Comparison of ENCODE assay signal across 8 cellular contexts in genomic region chr12:62817556-62818271, GRCh38.
A peak's percentile ranks its signal among the peaks of the same experiment; 100 is the strongest.
DNase-seq lines count a peak whose midpoint lies in the region; ATAC-seq and TF ChIP-seq lines count a peak whose summit lies in the region.

No MANE protein-coding gene starts in this region.

- TF ChIP-seq POLR2A in stomach (IDR thresholded peaks at IDR 0.05), result no peak

- H2AK5ac ChIP-seq in neuronal stem cell (ENCODE audit: low read depth, low read length), result no peak overlapping the region

- no peak overlapping the region for H3K18ac ChIP-seq in neuronal stem cell (ENCODE audit: low read length)

- TF ChIP-seq CTCF in dorsolateral prefrontal cortex (IDR thresholded peaks at IDR 0.05 in 54 of 56, conservative IDR thresholded peaks at IDR 0.05 in 2 of 56; ENCODE audit: low read depth in 1 of 56, partially characterized antibody in 56 of 56) (peak in 47 of 56 donors; percentile 5 to 69 (median 37)), stomach (IDR thresholded peaks at IDR 0.05) (no peak)

- no peak overlapping the region for H2BK15ac ChIP-seq in neuronal stem cell (ENCODE audit: low read length)

- H3K27me3 ChIP-seq in dorsolateral prefrontal cortex (no peaks in the 10 kb centered on the region), neuronal stem cell (ENCODE audit: control insufficient read depth in 3 of 3, insufficient read depth in 3 of 3, low read depth in 1 of 3, low read length in 3 of 3) (no peaks in the 10 kb centered on the region), stomach (no peaks in the 10 kb centered on the region)

- peaks cover 0 to 2% of the 10 kb centered on the region in 2 donors for H3K9me3 ChIP-seq in neuronal stem cell (replicated peaks in 1 of 2; ENCODE audit: control insufficient read depth in 2 of 2, insufficient read depth in 1 of 2, low read depth in 1 of 2, low read length in 2 of 2)
- H3K9me3 ChIP-seq in stomach, result no peaks in the 10 kb centered on the region

- no peak for TF ChIP-seq EP300 in stomach (IDR thresholded peaks at IDR 0.05)

- no peak overlapping the region for H3K9ac ChIP-seq in neuronal stem cell (ENCODE audit: low read depth, low read length, poor library complexity)

- H3K23ac ChIP-seq in neuronal stem cell (ENCODE audit: low read depth, low read length, poor library complexity), result no peak overlapping the region

- H3K27ac ChIP-seq in dorsolateral prefrontal cortex (peak overlapping the region; percentile 40 to 96 (median 88)), neuronal stem cell (replicated peaks; ENCODE audit: low read length) (no peak overlapping the region), stomach (no peak overlapping the region)

- H2BK12ac ChIP-seq in neuronal stem cell (ENCODE audit: low read length), result no peak overlapping the region

- H3K36me3 ChIP-seq in neuronal stem cell (replicated peaks in 1 of 2; ENCODE audit: control insufficient read depth in 2 of 2, insufficient read depth in 2 of 2, low read length in 2 of 2) (no peaks in the 10 kb centered on the region), stomach (no peaks in the 10 kb centered on the region)

- H2BK120ac ChIP-seq in neuronal stem cell (ENCODE audit: low read depth, low read length), result no peak overlapping the region

- H4K91ac ChIP-seq in neuronal stem cell (ENCODE audit: low read depth, low read length, poor library complexity), result no peak overlapping the region

- WGBS in neuronal stem cell (ENCODE audit: extremely low coverage in 2 of 2, insufficient read length in 2 of 2, insufficient replicate concordance in 1 of 2), 2 donors, result no CpG with 5 or more reads among the region's 9 CpGs
- 52 to 61% (median 57%) methylated on average over 9 of the region's 9 CpGs for WGBS in stomach, 5 donors

- no peaks in the 10 kb centered on the region for H3K79me1 ChIP-seq in neuronal stem cell (ENCODE audit: low read depth, low read length)

- no peak overlapping the region for H3K14ac ChIP-seq in neuronal stem cell (ENCODE audit: low read length)

- peak overlapping the region in 56 of 59 donors; percentile 5 to 64 (median 40) for H3K4me3 ChIP-seq in dorsolateral prefrontal cortex
- no peak overlapping the region for H3K4me3 ChIP-seq in neuronal stem cell (ENCODE audit: low read length in 2 of 2)
- no peak overlapping the region for H3K4me3 ChIP-seq in stomach

- H3K4me1 ChIP-seq in neuronal stem cell (ENCODE audit: control insufficient read depth in 2 of 2, insufficient read depth in 1 of 2, low read depth in 1 of 2, low read length in 2 of 2) (peaks cover 0 to 8% of the 10 kb centered on the region in 2 donors), stomach (peaks cover 0 to 7% (median 5%) of the 10 kb centered on the region in 4 donors)

- H4K8ac ChIP-seq in neuronal stem cell (ENCODE audit: low read depth, low read length), result no peak overlapping the region

- ATAC-seq in HG03139 (IDR thresholded peaks at IDR 0.05; ENCODE audit: unreplicated experiment), result no peak

- H2BK5ac ChIP-seq in neuronal stem cell (ENCODE audit: low read length), result no peak overlapping the region

- peak overlapping the region; percentile 54 for H2AFZ ChIP-seq in neuronal stem cell (ENCODE audit: low read length)

- DNase-seq in C1 segment of cervical spinal cord (lab: John Stamatoyannopoulos, UW), result peak in 9 of 14 donors; percentile 7 to 91 (median 29)
- DNase-seq in NCI-H2107 treated with DMSO at 0.1 percent for 48 hours (lab: John Stamatoyannopoulos, UW; ENCODE audit: unreplicated experiment), result peak; percentile 94
- DNase-seq in dorsolateral prefrontal cortex, result peak in 4 of 10 donors; percentile 47 to 75 (median 52)
- no peak for DNase-seq in neuronal stem cell (ENCODE audit: low spot score)
- DNase-seq in islet precursor cell, result no peak
- no peak for DNase-seq in central memory CD4-positive, alpha-beta T cell
- no peak for DNase-seq in stomach

- H3K4ac ChIP-seq in neuronal stem cell (ENCODE audit: low read length), result no peak overlapping the region

- H3K4me2 ChIP-seq in neuronal stem cell (ENCODE audit: insufficient read depth, low read length, poor library complexity, severe bottlenecking), result no peak overlapping the region

- intact Hi-C loops in dorsolateral prefrontal cortex (cut with DNase I), result loop anchor here in 1 of 2 donors (1.0 kb wide), 1 partner anchor 116 kb away; no protein-coding TSS in a partner anchor
- intact Hi-C loops in stomach (cut with DNase I; ENCODE audit: low total_unique reads), result no loop called here

Comparison
In these comparisons a context has a peak if more than half of its experiments do, and no peak if none do; other contexts are left out.
1. DNase-seq: peak in C1 segment of cervical spinal cord (9 of 14) and NCI-H2107 treated with DMSO at 0.1 percent for 48 hours (single experiment); none in neuronal stem cell (single experiment), islet precursor cell (single experiment), central memory CD4-positive, alpha-beta T cell (single experiment) and stomach (single experiment).
2. H3K27ac ChIP-seq: peak in dorsolateral prefrontal cortex (59 of 59); none in neuronal stem cell (single experiment) and stomach (0 of 5).
3. H3K4me3 ChIP-seq: peak in dorsolateral prefrontal cortex (56 of 59); none in neuronal stem cell (0 of 2) and stomach (0 of 4).
4. CTCF ChIP-seq: peak in dorsolateral prefrontal cortex (47 of 56); none in stomach (0 of 7).